ENCODE assay signal across 7 cellular contexts in the genomic region with DNA sequence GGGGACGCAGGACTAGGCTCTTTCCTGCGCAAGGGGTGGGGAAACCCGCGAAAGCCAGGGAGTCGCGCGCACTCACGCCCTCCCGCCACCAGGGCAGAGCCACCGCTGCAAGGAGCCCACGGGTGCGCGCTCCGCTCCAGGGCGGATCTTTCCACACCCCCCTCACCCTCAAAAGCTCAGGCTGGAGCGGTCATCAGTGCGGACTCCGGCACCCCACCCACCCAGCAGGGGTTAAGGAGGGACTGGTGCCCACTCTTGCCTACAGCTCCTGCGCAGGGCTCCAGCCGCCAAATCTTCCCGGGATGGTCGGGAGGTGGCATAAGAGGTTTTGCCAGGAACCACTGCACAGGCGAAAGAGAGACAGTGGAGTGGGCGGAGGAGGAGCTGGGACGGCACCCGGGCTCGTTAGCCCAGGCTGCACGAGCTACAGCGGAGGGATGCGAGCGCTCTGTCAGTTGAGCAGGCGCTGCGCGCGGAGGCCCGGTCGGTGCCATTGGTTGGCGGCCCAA.
A peak's percentile ranks its signal among the peaks of the same experiment; 100 is the strongest.
DNase-seq lines count a peak whose midpoint lies in the region; ATAC-seq and TF ChIP-seq lines count a peak whose summit lies in the region.
"Not testable (repeated sequence)": the region's sequence is repeated elsewhere in the genome, so short reads cannot be mapped to it uniquely, and the experiment has no call there.

No MANE protein-coding gene starts in this region.

- H3K27me3 Mint-ChIP-seq in activated CD8-positive, alpha-beta T cell treated with anti-CD3 and anti-CD28 coated beads for 36 hours: peaks cover 24% of the 10 kb centered on the region
- peaks cover 60% of the 10 kb centered on the region for H3K27me3 Mint-ChIP-seq in endodermal cell (ENCODE audit: insufficient read depth)

- not testable (repeated sequence) for H3K9ac ChIP-seq in HUES6 (ENCODE audit: low read length); endodermal cell (ENCODE audit: extremely low read depth, low read length, poor library complexity, severe bottlenecking)

- H3K9me3 ChIP-seq in HUES6 (ENCODE audit: control insufficient read depth, insufficient read depth, low read depth, low read length); endodermal cell (ENCODE audit: control insufficient read depth, low read length); iPS DF 6.9 (ENCODE audit: control insufficient read depth, insufficient read depth, low read length): not testable (repeated sequence)

- 15 to 17% methylated on average over 11 to 31 of the region's 38 CpGs for WGBS in endodermal cell (ENCODE audit: insufficient coverage in 1 of 2, insufficient read length in 1 of 2), 2 experiments
- no CpG with 5 or more reads among the region's 38 CpGs for WGBS in iPS DF 6.9 (ENCODE audit: insufficient coverage, insufficient read length)

- POLR2A ChIA-PET in activated CD8-positive, alpha-beta T cell treated with anti-CD3 and anti-CD28 coated beads for 36 hours (lab: Charles Lee): not testable (repeated sequence)

- H3K27me3 ChIP-seq in HUES6 (ENCODE audit: control insufficient read depth, insufficient read depth, low read length): peaks cover 53% of the 10 kb centered on the region
- H3K27me3 ChIP-seq in endodermal cell (ENCODE audit: control insufficient read depth, insufficient read depth, low read length, poor library complexity, severe bottlenecking): peaks cover 47% of the 10 kb centered on the region
- H3K27me3 ChIP-seq in iPS DF 6.9 (ENCODE audit: control insufficient read depth, insufficient read depth, low read length): peaks cover 10% of the 10 kb centered on the region; the same call in 1 of the 2 replicates

- not testable (repeated sequence) for H3K9me3 Mint-ChIP-seq in activated CD8-positive, alpha-beta T cell treated with anti-CD3 and anti-CD28 coated beads for 36 hours; endodermal cell

- not testable (repeated sequence) for H3K36me3 ChIP-seq in HUES6 (ENCODE audit: control insufficient read depth, insufficient read depth, low read length); endodermal cell (ENCODE audit: control insufficient read depth, insufficient read depth, low read length); iPS DF 6.9 (ENCODE audit: control insufficient read depth, insufficient read depth, low read length)

- intact Hi-C loops in activated CD8-positive, alpha-beta T cell treated with anti-CD3 and anti-CD28 coated beads for 36 hours (cut with micrococcal nuclease): not testable (repeated sequence)

- DNase-seq in NCI-H446 (lab: John Stamatoyannopoulos, UW) (peak; percentile 13 to 61), endodermal cell (peak; percentile 67), medulla oblongata (ENCODE audit: extremely low spot score) (peak; percentile 3), retina (peak; percentile 87)
- DNase-seq in activated CD8-positive, alpha-beta T cell treated with anti-CD3 and anti-CD28 coated beads for 36 hours: peak; percentile 10
- DNase-seq in iPS DF 6.9 (ENCODE audit: low read depth, low spot score): not testable (repeated sequence)

- not testable (repeated sequence) for H3K4me1 ChIP-seq in HUES6 (ENCODE audit: control insufficient read depth, insufficient read depth, low read length); endodermal cell (ENCODE audit: control insufficient read depth, insufficient read depth, low read length); iPS DF 6.9 (ENCODE audit: control insufficient read depth, insufficient read depth, low read length)

- H3K4me3 ChIP-seq in HUES6 (ENCODE audit: low read depth, low read length): peak overlapping the region; percentile 52
- not testable (repeated sequence) for H3K4me3 ChIP-seq in endodermal cell (ENCODE audit: low read length)
- peak overlapping the region; percentile 4; the same call in 1 of the 2 replicates for H3K4me3 ChIP-seq in iPS DF 6.9 (ENCODE audit: low read length)

- H3K4me1 Mint-ChIP-seq in activated CD8-positive, alpha-beta T cell treated with anti-CD3 and anti-CD28 coated beads for 36 hours (ENCODE audit: low read depth); endodermal cell: not testable (repeated sequence)

- H3K4me3 Mint-ChIP-seq in activated CD8-positive, alpha-beta T cell treated with anti-CD3 and anti-CD28 coated beads for 36 hours: not testable (repeated sequence)
- peak overlapping the region; percentile 47 for H3K4me3 Mint-ChIP-seq in endodermal cell

- CTCF ChIA-PET in activated CD8-positive, alpha-beta T cell treated with anti-CD3 and anti-CD28 coated beads for 36 hours (lab: Charles Lee): not testable (repeated sequence)

- not testable (repeated sequence) for H3K27ac ChIP-seq in HUES6 (ENCODE audit: low read depth, low read length); endodermal cell (ENCODE audit: low read depth, low read length); iPS DF 6.9 (ENCODE audit: low read length)

- ATAC-seq in activated CD8-positive, alpha-beta T cell treated with anti-CD3 and anti-CD28 coated beads for 36 hours: peak; percentile 49

- TF ChIP-seq CTCF in activated CD8-positive, alpha-beta T cell treated with anti-CD3 and anti-CD28 coated beads for 36 hours (IDR thresholded peaks at IDR 0.05): not testable (repeated sequence)
- TF ChIP-seq CTCF in endodermal cell (conservative IDR thresholded peaks at IDR 0.05): peak; percentile 30

- H3K27ac Mint-ChIP-seq in activated CD8-positive, alpha-beta T cell treated with anti-CD3 and anti-CD28 coated beads for 36 hours; endodermal cell: not testable (repeated sequence)

- not testable (repeated sequence) for H3K36me3 Mint-ChIP-seq in activated CD8-positive, alpha-beta T cell treated with anti-CD3 and anti-CD28 coated beads for 36 hours (ENCODE audit: low read depth); endodermal cell (ENCODE audit: low read depth)
